ENCODE assay signal across 16 cellular contexts in genomic region chr15:48800245-48800644, GRCh38. TPM values are rescaled to one million over a fixed set of nuclear protein-coding genes. Genes with fewer than 3 reads are reported as not detected.
DNase-seq lines count a peak whose midpoint lies in the region; ATAC-seq and TF ChIP-seq lines count a peak whose summit lies in the region.
"Had no signal": no experiment of that assay in that cellular context is flagged by ENCODE, and none has a peak within 500 bp of the region (broad histone marks: within the 10 kb centered on the region; RNA-seq: fewer than 3 reads in every experiment).

No MANE protein-coding gene starts in this region.

- H3K4me2 ChIP-seq in GM23248 (ENCODE audit: unreplicated experiment) (no peak overlapping the region), neural progenitor cell (peak overlapping the region; percentile 25)
- H3K4me2 ChIP-seq: PC-9 had no signal

- H4K20me1 ChIP-seq in GM23248 (ENCODE audit: insufficient read depth) (no peaks in the 10 kb centered on the region), neural progenitor cell (ENCODE audit: low read depth) (no peaks in the 10 kb centered on the region)

- H3K4me1 ChIP-seq in GM23248 (ENCODE audit: insufficient read depth) (peaks cover 25% of the 10 kb centered on the region), neural progenitor cell (peaks cover 50% of the 10 kb centered on the region)

- 98 to 100% methylated on average over 1 of the region's 1 CpG for WGBS in GM23248 (ENCODE audit: low coverage in 1 of 2, low lambda C conversion rate in 2 of 2, missing lambda C conversion rate in 2 of 2), 2 experiments

- H3K9me2 ChIP-seq in GM23248 (ENCODE audit: insufficient read depth), result no peaks in the 10 kb centered on the region

- H3F3A ChIP-seq in GM23248 (ENCODE audit: insufficient read depth) (peaks cover 26% of the 10 kb centered on the region), neural progenitor cell (ENCODE audit: low read depth) (peaks cover 6% of the 10 kb centered on the region)

- H3K9me3 Mint-ChIP-seq in neural progenitor cell, result no peaks in the 10 kb centered on the region
- H3K9me3 Mint-ChIP-seq: CD14-positive monocyte had no signal

- no peak overlapping the region for H3K4me3 Mint-ChIP-seq in neural progenitor cell
- H3K4me3 Mint-ChIP-seq: CD14-positive monocyte had no signal

- H3K36me3 ChIP-seq in GM23248 (ENCODE audit: low read depth) (no peaks in the 10 kb centered on the region), neural progenitor cell (no peaks in the 10 kb centered on the region)

- TF ChIP-seq CTCF in neural progenitor cell (IDR thresholded peaks at IDR 0.05), result no peak

- H3K79me2 ChIP-seq in GM23248 (ENCODE audit: insufficient read depth) (peaks cover 62% of the 10 kb centered on the region), neural progenitor cell (ENCODE audit: low read depth) (peaks cover 66% of the 10 kb centered on the region)

- H3K9ac ChIP-seq in GM23248 (no peak overlapping the region), neural progenitor cell (no peak overlapping the region)

- no peak for DNase-seq in GM23248
- peak; percentile 47 for DNase-seq in LoVo (ENCODE audit: low spot score)
- no peak for DNase-seq in left lobe of liver (ENCODE audit: low spot score)
- no peak for DNase-seq in neural progenitor cell (ENCODE audit: low spot score)
- DNase-seq in posterior cingulate gyrus, result no peak
- no peak for DNase-seq in activated naive CD4-positive, alpha-beta T cell treated with Interleukin-2 at 50 U/mL for 16 hours
- DNase-seq: DMS79 treated with DMSO at 0.1 percent for 48 hours, HCEC 1CT, NCI-H1105 treated with DMSO at 0.1 percent for 48 hours, NCI-H1694 treated with DMSO at 0.1 percent for 48 hours, NCI-H2107, NCI-H510A, NCI-H774, PC-9 had no signal

- H3K27me3 ChIP-seq in GM23248 (replicated peaks; ENCODE audit: insufficient read depth), result no peaks in the 10 kb centered on the region
- no peaks in the 10 kb centered on the region for H3K27me3 ChIP-seq in neural progenitor cell

- H2AFZ ChIP-seq in GM23248 (peak overlapping the region; percentile 51; the same call in 1 of the 2 replicates), neural progenitor cell (replicated peaks) (no peak overlapping the region)
- H2AFZ ChIP-seq: PC-9 had no signal

- intact Hi-C loops in posterior cingulate gyrus (cut with DNase I), result loop anchor here (2.0 to 5.0 kb wide), 2 partner anchors 158 to 441 kb away; no protein-coding TSS in a partner anchor

- ATAC-seq in left lobe of liver (peak; percentile 34), GM19467 (IDR thresholded peaks at IDR 0.05; ENCODE audit: unreplicated experiment) (no peak)

- no peak overlapping the region for H3K4me3 ChIP-seq in GM23248
- no peak overlapping the region for H3K4me3 ChIP-seq in neural progenitor cell
- H3K4me3 ChIP-seq: PC-9 had no signal

- in situ Hi-C loops in GM23248 (cut with MboI), result no loop called here

- no peaks in the 10 kb centered on the region for H3K27me3 Mint-ChIP-seq in neural progenitor cell (ENCODE audit: insufficient read depth, low read depth)

- H3K36me3 Mint-ChIP-seq in neural progenitor cell, result peaks cover 4% of the 10 kb centered on the region

- H3K9me3 ChIP-seq in GM23248 (ENCODE audit: low read depth) (no peaks in the 10 kb centered on the region), neural progenitor cell (ENCODE audit: low read depth) (no peaks in the 10 kb centered on the region)

- H3K4me1 Mint-ChIP-seq in neural progenitor cell, result peaks cover 32% of the 10 kb centered on the region

- H3K27ac Mint-ChIP-seq in neural progenitor cell, result no peak overlapping the region

- H3K27ac ChIP-seq in GM23248 (no peak overlapping the region), neural progenitor cell (peak overlapping the region; percentile 59)
- H3K27ac ChIP-seq: PC-9 had no signal

RNA-seq across cellular contexts. Expression of gene CEP152, which starts 10.6 kb away (rescaled TPM):
- 1.8 and 2.3 TPM in 2 replicates for total RNA-seq in GM23248 (2014; rRNA removed; shearing (Covaris generic))
- 3.6 and 3.9 TPM in 2 replicates for polyA plus RNA-seq in GM23248 (2016; fragmentation: Nextera tagmentation; extraction: Ambion mirVana)
- total RNA-seq in left lobe of liver (1.3 TPM), neural progenitor cell (ENCODE audit: low replicate concordance) (23.5 and 191 TPM in 2 replicates)
